1 cellular context compared by ENCODE assay signal in genomic region chr10:114658175-114658574, GRCh38.
TF ChIP-seq lines count a peak whose summit lies in the region.

TSS of gene ABLIM1 (minus strand) at chr10:114658275. CDS start at chr10:114658200, 75 bp downstream.

TF ChIP-seq in GM12878, 131 proteins besides CTCF, POLR2A, EP300 and RAD21:
- TF ChIP-seq CHD2 (IDR thresholded peaks at IDR 0.05; ENCODE audit: borderline replicate concordance, low read depth, low read length), result no peak
- no peak for TF ChIP-seq USF2 (IDR thresholded peaks at IDR 0.05; ENCODE audit: borderline replicate concordance, low read depth, low read length)
- no peak for TF ChIP-seq TCF3 (IDR thresholded peaks at IDR 0.05; ENCODE audit: borderline replicate concordance, insufficient read depth, low read depth, low read length)
- no peak for TF ChIP-seq MYB (IDR thresholded peaks at IDR 0.05; ENCODE audit: borderline replicate concordance, low read depth, low read length)
- TF ChIP-seq USF1 (IDR thresholded peaks at IDR 0.05; ENCODE audit: borderline replicate concordance, extremely low read length, insufficient read depth, low read depth, low read length), result no peak
TF ChIP-seq in GM12878: peak in this region for 0.
